27 cellular contexts compared by ENCODE assay signal in the genomic region with DNA sequence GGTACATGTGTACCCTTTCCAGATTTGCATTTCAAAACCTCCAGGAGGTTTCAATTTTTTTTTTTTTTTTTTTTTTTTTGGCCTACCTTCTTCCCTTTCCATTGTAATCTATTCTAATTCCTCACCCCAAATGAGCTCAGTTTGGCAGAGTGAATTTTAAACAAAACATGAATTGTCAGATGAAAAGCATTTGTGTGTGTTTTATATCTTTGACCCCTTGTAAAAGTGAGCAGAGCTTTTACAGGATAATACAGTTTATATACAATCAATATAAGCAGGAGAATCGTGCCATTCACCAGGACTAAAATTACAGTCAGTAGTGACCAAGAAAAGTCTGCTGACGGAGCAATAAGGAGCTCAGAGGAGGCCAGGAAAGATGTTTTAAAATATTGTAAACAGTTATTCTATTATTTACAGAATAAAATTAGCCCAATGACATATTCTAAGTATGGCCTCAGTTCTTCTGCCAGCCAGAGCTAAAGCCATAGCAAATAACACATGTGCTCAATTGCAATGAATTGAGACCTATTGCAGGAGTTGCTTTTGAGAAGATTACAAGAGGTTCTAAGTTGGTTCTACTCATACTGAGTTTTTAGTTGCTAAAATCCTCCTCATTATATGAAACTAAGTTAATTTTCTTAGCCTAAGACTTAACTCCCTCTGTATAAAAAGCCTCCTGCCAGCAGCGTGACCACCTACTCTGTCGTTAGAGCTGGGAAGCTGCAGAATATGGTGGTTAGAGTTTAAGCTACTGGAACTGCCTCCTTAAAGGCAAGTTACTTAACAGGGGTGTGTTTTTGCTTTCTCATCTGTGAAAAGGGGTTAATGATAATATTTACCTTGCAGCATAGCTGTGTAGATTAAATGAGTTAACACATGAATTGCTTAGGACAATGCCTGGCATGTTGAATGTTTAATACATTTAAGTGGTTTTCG. TPM values are rescaled to one million over a fixed set of nuclear protein-coding genes. Genes with fewer than 3 reads are reported as not detected.
DNase-seq lines count a peak whose midpoint lies in the region; ATAC-seq and TF ChIP-seq lines count a peak whose summit lies in the region.
"Had no signal": no experiment of that assay in that cellular context is flagged by ENCODE, and none has a peak within 500 bp of the region (broad histone marks: within the 10 kb centered on the region; RNA-seq: fewer than 3 reads in every experiment).

No MANE protein-coding gene starts in this region.

- H3K4me1 ChIP-seq in RWPE2 (ENCODE audit: insufficient read depth, poor library complexity, severe bottlenecking) (peaks cover 23% of the 10 kb centered on the region), iPS-20b (ENCODE audit: insufficient read depth, low read length) (peaks cover 31% of the 10 kb centered on the region)
- H3K4me1 ChIP-seq: suprapubic skin had no signal

- ATAC-seq in RWPE2 (ENCODE audit: low read depth) (no peak), HG02610 (IDR thresholded peaks at IDR 0.05; ENCODE audit: unreplicated experiment) (no peak)
- ATAC-seq: activated CD8-positive, alpha-beta T cell treated with anti-CD3 and anti-CD28 coated beads, Interleukin-2, amount 10 ng/mL, durations not matched to agents 7 days and 5 days; stimulated activated memory B cell treated with anti-CD40 and anti-IgM and Interleukin-4, amounts not matched to agents 10 μg/mL and 1 μg/mL and 100 μg/mL, for 72 hours had no signal

- peak overlapping the region; percentile 5; the same call in 1 of the 2 replicates for H3K9ac ChIP-seq in iPS-20b (ENCODE audit: low read depth, low read length)

- H3K4me3 Mint-ChIP-seq in HFFc6, result no peak overlapping the region
- H3K4me3 Mint-ChIP-seq: activated CD8-positive, alpha-beta T cell treated with anti-CD3 and anti-CD28 coated beads, Interleukin-2, amount 10 ng/mL, durations not matched to agents 7 days and 5 days; activated naive CD4-positive, alpha-beta T cell treated with anti-CD3 and anti-CD28 coated beads, Interleukin-2, amount 50 U/mL, for 24 hours; brain; immature natural killer cell; memory B cell; stimulated activated memory B cell treated with anti-CD40 and anti-IgM and Interleukin-4, amounts not matched to agents 10 μg/mL and 1 μg/mL and 100 μg/mL, for 72 hours had no signal

- H3K36me3 ChIP-seq in RWPE2 (ENCODE audit: low read depth) (no peaks in the 10 kb centered on the region), iPS-20b (ENCODE audit: insufficient read depth, low read depth, low read length) (no peaks in the 10 kb centered on the region)
- H3K36me3 ChIP-seq: left lung, SJSA1, suprapubic skin had no signal

- no peak for DNase-seq in HFFc6
- DNase-seq in RWPE2 (ENCODE audit: low spot score), result no peak
- DNase-seq in retinal pigment epithelial cell (ENCODE audit: low read depth), result peak; percentile 69
- DNase-seq in NCI-H526 treated with DMSO at 0.1 percent for 48 hours (lab: John Stamatoyannopoulos, UW), result no peak
- no peak for DNase-seq in stimulated activated naive CD4-positive, alpha-beta T cell (lab: John Stamatoyannopoulos, UW)
- no peak for DNase-seq in NCI-H1048 (lab: John Stamatoyannopoulos, UW)
- DNase-seq: activated CD8-positive, alpha-beta T cell treated with anti-CD3 and anti-CD28 coated beads, Interleukin-2, amount 10 ng/mL, durations not matched to agents 7 days and 5 days; amniotic stem cell; cerebellar nuclear complex; H7; immature natural killer cell; left lung; NCI-H1092; NCI-H187; NCI-H69; T-helper 9 cell had no signal

- H3K4me1 Mint-ChIP-seq in HFFc6 (ENCODE audit: low read depth), result peaks cover 44% of the 10 kb centered on the region
- H3K4me1 Mint-ChIP-seq: activated naive CD4-positive, alpha-beta T cell treated with anti-CD3 and anti-CD28 coated beads, Interleukin-2, amount 50 U/mL, for 24 hours had no signal

- H3K9me3 ChIP-seq in RWPE2 (ENCODE audit: severe bottlenecking) (peaks cover 2% of the 10 kb centered on the region), iPS-20b (ENCODE audit: insufficient read depth, low read depth, low read length) (no peaks in the 10 kb centered on the region)
- H3K9me3 ChIP-seq: left lung, SJSA1, suprapubic skin had no signal

- no peaks in the 10 kb centered on the region for H3K9me3 Mint-ChIP-seq in HFFc6
- H3K9me3 Mint-ChIP-seq: activated naive CD4-positive, alpha-beta T cell treated with anti-CD3 and anti-CD28 coated beads, Interleukin-2, amount 50 U/mL, for 24 hours; activated T-helper 2 cell treated with anti-CD3 and anti-CD28 coated beads, Interferon-gamma antibody, Interleukin-2, Interleukin-4, amounts not matched to agents 10 μg/mL and 5 μg/mL and 100 μg/mL, durations not matched to agents 14 hours and 24 hours and 36 hours; brain; immature natural killer cell; memory B cell; stimulated activated memory B cell treated with anti-CD40 and anti-IgM and Interleukin-4, amounts not matched to agents 10 μg/mL and 1 μg/mL and 100 μg/mL, for 72 hours had no signal

- peak overlapping the region; percentile 55 for H3K27ac ChIP-seq in RWPE2 (ENCODE audit: poor library complexity, severe bottlenecking)
- no peak overlapping the region for H3K27ac ChIP-seq in iPS-20b (ENCODE audit: low read length)
- H3K27ac ChIP-seq: C4-2B, SJSA1, suprapubic skin had no signal

- H3K27me3 Mint-ChIP-seq in HFFc6 (ENCODE audit: insufficient read depth), result no peaks in the 10 kb centered on the region; the same call in 1 of the 2 replicates
- H3K27me3 Mint-ChIP-seq: activated naive CD4-positive, alpha-beta T cell treated with anti-CD3 and anti-CD28 coated beads, Interleukin-2, amount 50 U/mL, for 24 hours; memory B cell; progenitor cell of endocrine pancreas; stimulated activated memory B cell treated with anti-CD40 and anti-IgM and Interleukin-4, amounts not matched to agents 10 μg/mL and 1 μg/mL and 100 μg/mL, for 72 hours had no signal

- no peaks in the 10 kb centered on the region for H3K36me3 Mint-ChIP-seq in HFFc6 (ENCODE audit: low read depth)
- H3K36me3 Mint-ChIP-seq: brain had no signal

- no peak overlapping the region for H3K4me3 ChIP-seq in RWPE2 (ENCODE audit: severe bottlenecking)
- no peak overlapping the region for H3K4me3 ChIP-seq in iPS-20b (ENCODE audit: low read length)
- H3K4me3 ChIP-seq in retinal pigment epithelial cell (ENCODE audit: low read length), result no peak overlapping the region
- H3K4me3 ChIP-seq: left lung, SJSA1, suprapubic skin had no signal

- TF ChIP-seq CTCF in HFFc6 (IDR thresholded peaks at IDR 0.05) (no peak), RWPE2 (IDR thresholded peaks at IDR 0.05; ENCODE audit: poor library complexity, severe bottlenecking) (no peak), retinal pigment epithelial cell (conservative IDR thresholded peaks at IDR 0.05; ENCODE audit: low read depth, low read length) (no peak)

- peak overlapping the region; percentile 66; the same call in 1 of the 2 replicates for H3K27ac Mint-ChIP-seq in HFFc6
- H3K27ac Mint-ChIP-seq: activated CD8-positive, alpha-beta T cell treated with anti-CD3 and anti-CD28 coated beads, Interleukin-2, amount 10 ng/mL, durations not matched to agents 7 days and 5 days; activated naive CD4-positive, alpha-beta T cell treated with anti-CD3 and anti-CD28 coated beads, Interleukin-2, amount 50 U/mL, for 24 hours; activated T-helper 2 cell treated with anti-CD3 and anti-CD28 coated beads, Interferon-gamma antibody, Interleukin-2, Interleukin-4, amounts not matched to agents 10 μg/mL and 5 μg/mL and 100 μg/mL, durations not matched to agents 14 hours and 24 hours and 36 hours; progenitor cell of endocrine pancreas had no signal

- no peaks in the 10 kb centered on the region for H3K27me3 ChIP-seq in RWPE2 (ENCODE audit: insufficient read depth, poor library complexity, severe bottlenecking)
- H3K27me3 ChIP-seq in iPS-20b (ENCODE audit: insufficient read depth, low read length), result peaks cover 5% of the 10 kb centered on the region; the same call in 1 of the 2 replicates
- H3K27me3 ChIP-seq: left lung, SJSA1, suprapubic skin had no signal

RNA-seq across cellular contexts. Expression of a gene that starts 50.8 kb away (rescaled TPM):
- 10 to 100 TPM; 14.7 to 19.8 (median 17.2) TPM for total RNA-seq in HFFc6 (2021; fragmentation: NEBNext Ultra II Directional; extraction: Animal tissue kit (Norgen Biotek cat#: 25700))
